Comparison of ENCODE assay signal across 8 cellular contexts in the genomic region with DNA sequence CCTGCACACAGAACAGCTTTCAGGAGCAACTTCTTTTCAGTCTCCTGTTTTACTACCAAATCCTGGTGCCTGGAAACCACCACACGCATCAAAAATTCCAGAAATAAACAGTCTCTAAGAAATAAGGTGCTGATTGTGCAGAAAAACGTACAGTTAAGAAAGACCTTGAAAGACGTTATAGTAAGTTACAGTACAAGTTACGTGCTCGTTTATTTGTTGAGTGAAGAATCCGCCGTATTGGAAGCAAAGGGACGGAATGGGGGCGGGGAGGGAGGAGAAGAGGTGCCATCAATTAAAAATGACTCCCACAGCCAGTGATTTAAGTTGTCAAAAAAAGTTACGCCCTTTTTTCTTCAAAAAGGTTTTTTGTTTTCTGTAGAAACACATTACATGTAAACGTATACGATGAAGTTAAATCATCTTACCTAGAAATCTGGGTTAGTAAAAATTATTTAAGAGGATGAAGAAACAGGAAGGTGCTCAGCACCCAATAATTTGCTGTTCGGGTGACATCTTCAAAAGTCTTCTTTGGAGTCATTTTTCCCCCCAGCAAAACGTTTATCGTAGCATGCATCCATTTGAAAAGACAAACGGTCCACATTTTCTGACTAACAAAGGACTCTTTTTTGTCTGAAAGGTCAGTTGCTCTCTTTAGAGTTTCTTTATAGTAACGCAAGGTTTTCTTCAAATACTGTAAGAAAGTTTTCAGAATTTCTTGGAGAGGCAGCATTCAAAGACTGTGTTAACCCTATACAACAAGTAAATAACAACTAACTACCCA. TPM values are rescaled to one million over a fixed set of nuclear protein-coding genes. Genes with fewer than 3 reads are reported as not detected.
DNase-seq lines count a peak whose midpoint lies in the region; TF ChIP-seq lines count a peak whose summit lies in the region.

No MANE protein-coding gene starts in this region.

- H3K9me3 Mint-ChIP-seq in neural crest cell = no peaks in the 10 kb centered on the region

- peak overlapping the region; percentile 76 for H3K27ac Mint-ChIP-seq in neural crest cell (ENCODE audit: unreplicated experiment)

- H3K27me3 Mint-ChIP-seq in neural crest cell (ENCODE audit: low read depth) = peaks cover 16% of the 10 kb centered on the region

- H3K4me3 ChIP-seq in BLaER1 treated with 17β-estradiol and CSF1 and Interleukin-3, amounts not matched to agents 10 nM and 100 nM = peak overlapping the region; percentile 61 to 78 (median 70)
- H3K4me3 ChIP-seq in NT2/D1 (ENCODE audit: insufficient read length, low read depth) (peak overlapping the region; percentile 46), endocrine pancreas (ENCODE audit: control insufficient read depth, insufficient read depth, low read length) (peak overlapping the region; percentile 71)

- H3K36me3 ChIP-seq in BLaER1 treated with 17β-estradiol and CSF1 and Interleukin-3, amounts not matched to agents 10 nM and 100 nM = no peaks in the 10 kb centered on the region
- H3K36me3 ChIP-seq in NT2/D1 (ENCODE audit: insufficient read depth, insufficient read length, low read length) (no peaks in the 10 kb centered on the region), endocrine pancreas (ENCODE audit: control insufficient read depth, insufficient read depth, low read length) (no peaks in the 10 kb centered on the region)

- H3K4me1 Mint-ChIP-seq in neural crest cell = peaks cover 36% of the 10 kb centered on the region

- peaks cover 5 to 22% (median 18%) of the 10 kb centered on the region in 11 experiments; a peak in 20 of 22 replicates for H3K27me3 ChIP-seq in BLaER1 treated with 17β-estradiol and CSF1 and Interleukin-3, amounts not matched to agents 10 nM and 100 nM
- H3K27me3 ChIP-seq in NT2/D1 (ENCODE audit: insufficient read depth, insufficient read length) = peaks cover 11% of the 10 kb centered on the region
- peaks cover 10% of the 10 kb centered on the region for H3K27me3 ChIP-seq in endocrine pancreas (ENCODE audit: control insufficient read depth, insufficient read depth, low read length)

- H3K4me2 ChIP-seq in BLaER1 treated with 17β-estradiol and CSF1 and Interleukin-3, amounts not matched to agents 10 nM and 100 nM = peak overlapping the region; percentile 67 to 91 (median 84)

- peak overlapping the region; percentile 91 for H3K4me3 Mint-ChIP-seq in neural crest cell

- peak overlapping the region in 6 of 11 experiments; percentile 48 to 73 (median 65); a peak in 8 of 22 replicates for H3K9ac ChIP-seq in BLaER1 treated with 17β-estradiol and CSF1 and Interleukin-3, amounts not matched to agents 10 nM and 100 nM
- H3K9ac ChIP-seq in NT2/D1 (ENCODE audit: insufficient read length, low read depth) (peak overlapping the region; percentile 72), endocrine pancreas (ENCODE audit: control insufficient read depth, insufficient read depth, low read length) (peak overlapping the region; percentile 10)

- H3K9me3 ChIP-seq in BLaER1 treated with 17β-estradiol and CSF1 and Interleukin-3, amounts not matched to agents 10 nM and 100 nM (replicated peaks in 1 of 11) = peaks cover 0 to 13% (median 6%) of the 10 kb centered on the region in 11 experiments; a peak in 6 of 22 replicates
- H3K9me3 ChIP-seq in NT2/D1 (ENCODE audit: insufficient read depth, low read length) = no peaks in the 10 kb centered on the region
- no peaks in the 10 kb centered on the region for H3K9me3 ChIP-seq in endocrine pancreas (ENCODE audit: control insufficient read depth, low read length)

- H4K20me1 ChIP-seq in BLaER1 treated with 17β-estradiol and CSF1 and Interleukin-3, amounts not matched to agents 10 nM and 100 nM = no peaks in the 10 kb centered on the region

- no peaks in the 10 kb centered on the region for H3K36me3 Mint-ChIP-seq in neural crest cell (ENCODE audit: low read depth)

- DNase-seq in NT2/D1 (ENCODE audit: low read depth, low spot score) = no peak
- peak; percentile 4 for DNase-seq in neural crest cell (ENCODE audit: low read depth, low spot score)
- DNase-seq in HUDEP-2 (lab: John Stamatoyannopoulos, UW; ENCODE audit: unreplicated experiment in 76 of 76) = no peak
- no peak for DNase-seq in NCI-H1930 (lab: John Stamatoyannopoulos, UW)
- DNase-seq in NCI-H2107 treated with DMSO at 0.1 percent for 48 hours (lab: John Stamatoyannopoulos, UW; ENCODE audit: unreplicated experiment) = no peak
- DNase-seq in anterior cingulate cortex (lab: John Stamatoyannopoulos, UW) = no peak

- no peak overlapping the region for H3K27ac ChIP-seq in BLaER1 treated with 17β-estradiol and CSF1 and Interleukin-3, amounts not matched to agents 10 nM and 100 nM

- TF ChIP-seq CTCF in neural crest cell (conservative IDR thresholded peaks at IDR 0.05) = no peak

- peaks cover 0 to 15% (median 2%) of the 10 kb centered on the region in 10 experiments; a peak in 7 of 20 replicates for H3K4me1 ChIP-seq in BLaER1 treated with 17β-estradiol and CSF1 and Interleukin-3, amounts not matched to agents 10 nM and 100 nM
- no peaks in the 10 kb centered on the region for H3K4me1 ChIP-seq in NT2/D1 (ENCODE audit: insufficient read depth, insufficient read length)
- H3K4me1 ChIP-seq in endocrine pancreas (ENCODE audit: control insufficient read depth, insufficient read depth, low read length) = peaks cover 4% of the 10 kb centered on the region

RNA-seq across cellular contexts. Expression of gene UACA, which starts 0.8 kb away (rescaled TPM):
- total RNA-seq in neural crest cell = 36.8 and 37.8 TPM in 2 replicates

Comparison
In these comparisons a context has a peak if more than half of its experiments do, and no peak if none do; other contexts are left out.
1. H3K9ac ChIP-seq: peak in every context shown above with its lines; median percentile 72 in NT2/D1; 65 in BLaER1 treated with 17β-estradiol and CSF1 and Interleukin-3, amounts not matched to agents 10 nM and 100 nM; 10 in endocrine pancreas.